ENCODE assay signal across 8 cellular contexts in the genomic region with DNA sequence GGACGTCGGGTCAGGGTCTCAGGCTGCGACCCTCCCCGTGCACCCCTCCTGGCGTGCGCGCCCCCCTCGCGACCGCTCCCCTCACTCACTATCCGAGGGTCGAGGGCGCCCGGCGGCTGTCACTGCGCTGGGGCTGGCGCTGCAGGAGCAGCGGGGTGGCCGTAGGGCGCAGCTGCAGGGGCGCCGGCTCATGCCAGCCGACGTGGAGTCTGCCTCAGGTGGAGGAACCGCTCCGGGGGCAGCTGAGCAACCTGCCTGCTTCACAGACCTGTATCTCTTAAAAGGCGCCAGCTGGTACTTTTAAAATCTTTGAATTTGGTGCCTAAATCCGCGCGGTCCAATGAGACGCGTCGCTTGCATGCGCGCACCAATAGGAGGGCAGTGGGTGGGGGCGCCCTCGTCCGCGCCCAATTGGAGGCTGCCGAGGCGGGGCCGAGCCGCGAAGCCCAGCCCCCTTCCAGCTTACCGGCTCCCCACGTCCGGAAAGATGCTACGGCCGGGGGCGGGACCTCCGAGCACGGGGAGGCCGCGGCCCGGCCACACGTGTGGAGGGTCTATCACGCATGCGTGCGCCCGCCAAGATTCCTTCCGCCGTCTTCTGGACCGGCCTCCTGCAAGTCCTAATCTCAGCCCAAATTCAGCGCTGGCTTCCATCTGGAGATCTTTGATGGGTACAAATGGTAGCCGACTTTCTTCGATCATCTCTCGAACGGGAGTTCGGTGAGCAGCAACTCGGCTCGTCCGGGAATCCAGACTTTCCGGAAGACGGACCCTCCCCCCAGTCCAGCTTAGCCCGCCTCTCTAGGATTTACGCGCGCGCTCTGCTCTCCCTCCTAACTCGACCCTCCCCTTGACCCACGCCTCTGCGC. TPM values are rescaled to one million over a fixed set of nuclear protein-coding genes. Genes with fewer than 3 reads are reported as not detected.
DNase-seq lines count a peak whose midpoint lies in the region; ATAC-seq and TF ChIP-seq lines count a peak whose summit lies in the region.

FBXO5 (minus strand) TSS at position 274 of the 869 bp plus-strand sequence; CDS start at position 192, 82 bp downstream.

- peak within 1 kb of the TSS; percentile 49 for H2AFZ ChIP-seq in smooth muscle cell (ENCODE audit: low read depth)

- CTCF ChIA-PET in AG04450 (lab: Charles Lee) (interaction anchor here (1.1 kb wide), 1 partner anchor 15 kb away, joined by 3 read pairs; no protein-coding TSS in a partner anchor), WTC11 (lab: Charles Lee) (interaction anchor here (0.6 to 1.5 kb wide), 3 partner anchors 28 to 1512 kb away, joined by 3 to 5 read pairs (median 4); no protein-coding TSS in a partner anchor)

- H3K79me2 ChIP-seq in smooth muscle cell (ENCODE audit: low read depth) = peaks cover 69% of the 10 kb centered on the region

- H3K4me3 ChIP-seq in AG04450 (ENCODE audit: low read depth, low read length) = peak within 1 kb of the TSS; percentile 92
- peak within 1 kb of the TSS; percentile 69 to 88 for H3K4me3 ChIP-seq in cardiac fibroblast (replicated peaks in 1 of 2; ENCODE audit: low read depth in 2 of 2, low read length in 2 of 2)
- H3K4me3 ChIP-seq in smooth muscle cell = peak within 1 kb of the TSS; percentile 99

- H3K4me2 ChIP-seq in smooth muscle cell = peak within 1 kb of the TSS; percentile 99

- ATAC-seq in GM18909 (IDR thresholded peaks at IDR 0.05; ENCODE audit: poor library complexity, unreplicated experiment) (peak; percentile 88), HG03175 (IDR thresholded peaks at IDR 0.05; ENCODE audit: unreplicated experiment) (peak; percentile 84), WTC11 (peak; percentile 92)

- H3K27me3 Mint-ChIP-seq in WTC11 (ENCODE audit: low read depth) = no peaks in the 10 kb centered on the region

- no peaks in the 10 kb centered on the region for H3K36me3 ChIP-seq in smooth muscle cell (ENCODE audit: low read depth)

- H3K9me3 ChIP-seq in AG04450 (ENCODE audit: control insufficient read depth, insufficient read depth, low read length) (no peaks in the 10 kb centered on the region; the same call in 1 of the 2 replicates), smooth muscle cell (replicated peaks; ENCODE audit: low read depth) (no peaks in the 10 kb centered on the region)

- H3K4me1 Mint-ChIP-seq in WTC11 = peaks cover 40% of the 10 kb centered on the region

- peak within 1 kb of the TSS; percentile 71 for H3K9ac ChIP-seq in smooth muscle cell (ENCODE audit: low read depth)

- under 1% methylated on average over 80 of the region's 82 CpGs for WGBS in smooth muscle cell (ENCODE audit: low lambda C conversion rate)

- peaks cover 42% of the 10 kb centered on the region for H4K20me1 ChIP-seq in smooth muscle cell (ENCODE audit: low read depth)

- H3K27ac ChIP-seq in AG04450 (ENCODE audit: low read depth, low read length) = peak within 1 kb of the TSS; percentile 93
- H3K27ac ChIP-seq in smooth muscle cell (ENCODE audit: low read depth) = peak within 1 kb of the TSS; percentile 81

- TF ChIP-seq CTCF in AG04450 (IDR thresholded peaks at IDR 0.05; ENCODE audit: low read depth, low read length) (no peak), WTC11 (IDR thresholded peaks at IDR 0.05) (no peak), cardiac fibroblast (IDR thresholded peaks at IDR 0.05; ENCODE audit: low read depth, low read length) (no peak), smooth muscle cell (IDR thresholded peaks at IDR 0.05; ENCODE audit: borderline replicate concordance, insufficient read depth, poor library complexity, severe bottlenecking) (no peak)

- DNase-seq in AG04450 (ENCODE audit: low read depth, low spot score) = peak; percentile 94
- peak; percentile 95 for DNase-seq in NCI-H226
- DNase-seq in WTC11 (ENCODE audit: low spot score) = peak; percentile 97
- peak; percentile 98 to 99 for DNase-seq in cardiac fibroblast (ENCODE audit: low read depth in 2 of 2)
- peak; percentile 92 for DNase-seq in iPS-NIHi7 (ENCODE audit: extremely low spot score)
- DNase-seq in smooth muscle cell (lab: John Stamatoyannopoulos, UW; ENCODE audit: unreplicated experiment) = peak; percentile 98

- H3K27me3 ChIP-seq in AG04450 (ENCODE audit: control insufficient read depth, insufficient read depth, low read length) = no peaks in the 10 kb centered on the region
- no peaks in the 10 kb centered on the region for H3K27me3 ChIP-seq in smooth muscle cell (ENCODE audit: low read depth)

- no peaks in the 10 kb centered on the region for H3K9me3 Mint-ChIP-seq in WTC11

- H3K4me3 Mint-ChIP-seq in WTC11 = peak within 1 kb of the TSS; percentile 96

- POLR2A ChIA-PET in AG04450 (lab: Yijun Ruan, JAX) = interaction anchor here (0.8 to 1.0 kb wide), 2 partner anchors 10 to 15 kb away, joined by 5 to 6 read pairs; no protein-coding TSS in a partner anchor
- POLR2A ChIA-PET in WTC11 (lab: Charles Lee) = interaction anchor here (0.8 to 1.6 kb wide), 5 partner anchors 13 to 197 kb away, joined by 3 to 16 read pairs (median 3); partner anchors contain the start of gene MTRF1L

- H3F3A ChIP-seq in smooth muscle cell (ENCODE audit: low read depth) = peaks cover 8% of the 10 kb centered on the region

- peak within 1 kb of the TSS; percentile 100 for H3K27ac Mint-ChIP-seq in WTC11

- H3K36me3 Mint-ChIP-seq in WTC11 = peaks cover 25% of the 10 kb centered on the region

- H3K4me1 ChIP-seq in smooth muscle cell (ENCODE audit: low read depth) = peaks cover 49% of the 10 kb centered on the region

TF ChIP-seq in WTC11, 78 proteins besides CTCF, POLR2A, EP300 and RAD21 (continues in another document):
- TF ChIP-seq, protein P1, sequence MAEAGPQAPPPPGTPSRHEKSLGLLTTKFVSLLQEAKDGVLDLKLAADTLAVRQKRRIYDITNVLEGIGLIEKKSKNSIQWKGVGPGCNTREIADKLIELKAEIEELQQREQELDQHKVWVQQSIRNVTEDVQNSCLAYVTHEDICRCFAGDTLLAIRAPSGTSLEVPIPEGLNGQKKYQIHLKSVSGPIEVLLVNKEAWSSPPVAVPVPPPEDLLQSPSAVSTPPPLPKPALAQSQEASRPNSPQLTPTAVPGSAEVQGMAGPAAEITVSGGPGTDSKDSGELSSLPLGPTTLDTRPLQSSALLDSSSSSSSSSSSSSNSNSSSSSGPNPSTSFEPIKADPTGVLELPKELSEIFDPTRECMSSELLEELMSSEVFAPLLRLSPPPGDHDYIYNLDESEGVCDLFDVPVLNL (CRISPR knock-in tag; IDR thresholded peaks at IDR 0.05; ENCODE audit: borderline replicate concordance, low read depth) = peak; percentile 90
- TF ChIP-seq, protein P2, sequence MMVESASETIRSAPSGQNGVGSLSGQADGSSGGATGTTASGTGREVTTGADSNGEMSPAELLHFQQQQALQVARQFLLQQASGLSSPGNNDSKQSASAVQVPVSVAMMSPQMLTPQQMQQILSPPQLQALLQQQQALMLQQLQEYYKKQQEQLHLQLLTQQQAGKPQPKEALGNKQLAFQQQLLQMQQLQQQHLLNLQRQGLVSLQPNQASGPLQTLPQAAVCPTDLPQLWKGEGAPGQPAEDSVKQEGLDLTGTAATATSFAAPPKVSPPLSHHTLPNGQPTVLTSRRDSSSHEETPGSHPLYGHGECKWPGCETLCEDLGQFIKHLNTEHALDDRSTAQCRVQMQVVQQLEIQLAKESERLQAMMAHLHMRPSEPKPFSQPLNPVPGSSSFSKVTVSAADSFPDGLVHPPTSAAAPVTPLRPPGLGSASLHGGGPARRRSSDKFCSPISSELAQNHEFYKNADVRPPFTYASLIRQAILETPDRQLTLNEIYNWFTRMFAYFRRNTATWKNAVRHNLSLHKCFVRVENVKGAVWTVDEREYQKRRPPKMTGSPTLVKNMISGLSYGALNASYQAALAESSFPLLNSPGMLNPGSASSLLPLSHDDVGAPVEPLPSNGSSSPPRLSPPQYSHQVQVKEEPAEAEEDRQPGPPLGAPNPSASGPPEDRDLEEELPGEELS (CRISPR knock-in tag; IDR thresholded peaks at IDR 0.05) = peak; percentile 69; the same call in 1 of the 2 replicates
- TF ChIP-seq ZNF219 (CRISPR knock-in tag; IDR thresholded peaks at IDR 0.05; ENCODE audit: borderline replicate concordance) = no peak
- TF ChIP-seq GABPB1 (CRISPR knock-in tag; IDR thresholded peaks at IDR 0.05) = peak; percentile 50
- TF ChIP-seq TEAD4 (CRISPR knock-in tag; IDR thresholded peaks at IDR 0.05) = no peak
- TF ChIP-seq JAZF1 (CRISPR knock-in tag; IDR thresholded peaks at IDR 0.05) = no peak
- no peak for TF ChIP-seq ZNF512 (CRISPR knock-in tag; IDR thresholded peaks at IDR 0.05; ENCODE audit: borderline replicate concordance)
- TF ChIP-seq, protein P3, sequence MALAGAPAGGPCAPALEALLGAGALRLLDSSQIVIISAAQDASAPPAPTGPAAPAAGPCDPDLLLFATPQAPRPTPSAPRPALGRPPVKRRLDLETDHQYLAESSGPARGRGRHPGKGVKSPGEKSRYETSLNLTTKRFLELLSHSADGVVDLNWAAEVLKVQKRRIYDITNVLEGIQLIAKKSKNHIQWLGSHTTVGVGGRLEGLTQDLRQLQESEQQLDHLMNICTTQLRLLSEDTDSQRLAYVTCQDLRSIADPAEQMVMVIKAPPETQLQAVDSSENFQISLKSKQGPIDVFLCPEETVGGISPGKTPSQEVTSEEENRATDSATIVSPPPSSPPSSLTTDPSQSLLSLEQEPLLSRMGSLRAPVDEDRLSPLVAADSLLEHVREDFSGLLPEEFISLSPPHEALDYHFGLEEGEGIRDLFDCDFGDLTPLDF (CRISPR knock-in tag; IDR thresholded peaks at IDR 0.05) = no peak; the same call in 1 of the 2 replicates
- TF ChIP-seq GRHL2 (CRISPR knock-in tag; IDR thresholded peaks at IDR 0.05; ENCODE audit: insufficient replicate concordance, severe bottlenecking) = no peak

RNA-seq across cellular contexts. Expression of gene FBXO5, which starts in this region (rescaled TPM):
- polyA plus RNA-seq in AG04450 (2011; rRNA removed) = 7.1 and 13.1 TPM in 2 replicates
- polyA minus RNA-seq in AG04450 (2011; rRNA and poly(A)+ RNA removed) = 2.4 and 5.5 TPM in 2 replicates
- total RNA-seq in WTC11 (2021) = 40.5 to 47.4 TPM (median 42.3 TPM) in 3 replicates
- total RNA-seq in smooth muscle cell = 10.7 and 11.4 TPM in 2 replicates
- polyA plus RNA-seq in smooth muscle cell = 8.0 and 9.2 TPM in 2 replicates

Comparison
In these comparisons a context has a peak if more than half of its experiments do, and no peak if none do; other contexts are left out.
1. Peak in every context shown above with its lines: DNase-seq, ATAC-seq, H3K4me3 ChIP-seq and H3K27ac ChIP-seq.